In the genomic region with DNA sequence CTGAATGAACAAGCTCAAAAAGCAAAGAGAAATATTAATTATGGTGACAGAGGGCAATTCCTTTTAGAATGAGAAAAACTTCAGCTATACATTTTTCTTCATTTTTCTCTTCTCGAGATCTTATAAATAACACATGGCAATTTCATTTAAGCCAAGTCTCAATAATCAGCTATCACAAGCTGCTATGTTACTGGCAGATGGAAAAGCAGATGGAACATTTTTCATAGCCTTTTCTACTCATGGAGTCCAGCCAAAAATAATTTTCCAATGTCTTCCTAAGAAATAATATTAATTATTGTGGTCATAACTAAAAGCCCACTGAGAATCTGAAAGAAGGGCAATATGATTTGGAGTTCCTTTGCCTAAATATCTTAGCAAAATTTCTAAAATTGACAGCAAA, we compare ENCODE assay signal across 21 cellular contexts.
"Had no signal": no experiment of that assay in that cellular context is flagged by ENCODE, and none has a peak within 500 bp of the region (broad histone marks: within the 10 kb centered on the region; RNA-seq: fewer than 3 reads in every experiment).

No MANE protein-coding gene starts in this region.

- H3K9me3 Mint-ChIP-seq: activated naive CD4-positive, alpha-beta T cell treated with anti-CD3 and anti-CD28 coated beads for 36 hours; activated T-cell treated with anti-CD3 and anti-CD28 coated beads, Interleukin-2, amount 50 U/mL, for 24 hours; activated T-helper 17 cell treated with anti-CD3 and anti-CD28 coated beads, Interleukin-2, amount 50 U/mL, for 72 hours; T-helper 1 cell treated with Interleukin-12 subunit alpha and Interleukin-12 subunit beta and Interleukin-4 antibody, amounts not matched to agents 30 μg/mL and 1 μg/mL, for 36 hours; WTC11 had no signal

- H3K27me3 Mint-ChIP-seq: activated CD8-positive, alpha-beta memory T cell treated with anti-CD3 and anti-CD28 coated beads, Interleukin-2, amount 10 ng/mL, durations not matched to agents 7 days and 5 days; activated naive CD8-positive, alpha-beta T cell; activated T-cell treated with anti-CD3 and anti-CD28 coated beads, Interleukin-2, amount 50 U/mL, for 24 hours; activated T-helper 17 cell treated with anti-CD3 and anti-CD28 coated beads, Interleukin-2, amount 50 U/mL, for 72 hours had no signal

- H3K27ac ChIP-seq: breast epithelium, SJSA1 had no signal

- H3K4me3 ChIP-seq: breast epithelium, K562, SJSA1 had no signal

- H3K4me3 Mint-ChIP-seq: activated CD8-positive, alpha-beta memory T cell treated with anti-CD3 and anti-CD28 coated beads, Interleukin-2, amount 10 ng/mL, durations not matched to agents 7 days and 5 days; activated naive CD4-positive, alpha-beta T cell treated with anti-CD3 and anti-CD28 coated beads for 36 hours; activated naive CD8-positive, alpha-beta T cell; activated T-cell treated with anti-CD3 and anti-CD28 coated beads, Interleukin-2, amount 50 U/mL, for 24 hours; activated T-helper 17 cell treated with anti-CD3 and anti-CD28 coated beads, Interleukin-2, amount 50 U/mL, for 72 hours; T-helper 1 cell treated with Interleukin-12 subunit alpha and Interleukin-12 subunit beta and Interleukin-4 antibody, amounts not matched to agents 30 μg/mL and 1 μg/mL, for 36 hours; WTC11 had no signal

- H3K27me3 ChIP-seq: breast epithelium, SJSA1 had no signal

- H3K36me3 ChIP-seq: breast epithelium had no signal

- DNase-seq: activated CD4-positive, alpha-beta T cell treated with anti-CD3 and anti-CD28 coated beads for 48 hours; activated CD4-positive, alpha-beta T cell treated with anti-CD3 and anti-CD28 coated beads, Interleukin-2, amount 50 U/mL, for 48 hours; activated CD4-positive, CD25-positive, alpha-beta regulatory T cell treated with anti-CD3 and anti-CD28 coated beads, Interleukin-2, amount 50 U/mL, for 72 hours; activated CD8-positive, alpha-beta memory T cell treated with anti-CD3 and anti-CD28 coated beads, Interleukin-2, amount 10 ng/mL, durations not matched to agents 7 days and 5 days; activated gamma-delta T cell; activated naive CD4-positive, alpha-beta T cell treated with anti-CD3 and anti-CD28 coated beads for 36 hours; activated T-cell treated with anti-CD3 and anti-CD28 coated beads, Interleukin-2, amount 50 U/mL, for 24 hours; anterior cingulate cortex; Karpas-422; NCI-H1105 treated with DMSO at 0.1 percent for 48 hours; NCI-H1436 treated with DMSO at 0.1 percent for 48 hours; NCI-H1930; NCI-H69; SHP77 had no signal

- H3K4me1 Mint-ChIP-seq: activated CD8-positive, alpha-beta memory T cell treated with anti-CD3 and anti-CD28 coated beads, Interleukin-2, amount 10 ng/mL, durations not matched to agents 7 days and 5 days; activated T-helper 17 cell treated with anti-CD3 and anti-CD28 coated beads, Interleukin-2, amount 50 U/mL, for 72 hours; WTC11 had no signal

- H3K9me3 ChIP-seq: breast epithelium, SJSA1 had no signal

- H3K4me1 ChIP-seq: breast epithelium, SJSA1 had no signal

- H3K27ac Mint-ChIP-seq: activated CD8-positive, alpha-beta memory T cell treated with anti-CD3 and anti-CD28 coated beads, Interleukin-2, amount 10 ng/mL, durations not matched to agents 7 days and 5 days; activated naive CD4-positive, alpha-beta T cell treated with anti-CD3 and anti-CD28 coated beads for 36 hours; activated naive CD8-positive, alpha-beta T cell; activated T-cell treated with anti-CD3 and anti-CD28 coated beads, Interleukin-2, amount 50 U/mL, for 24 hours; activated T-helper 17 cell treated with anti-CD3 and anti-CD28 coated beads, Interleukin-2, amount 50 U/mL, for 72 hours; T-helper 1 cell treated with Interleukin-12 subunit alpha and Interleukin-12 subunit beta and Interleukin-4 antibody, amounts not matched to agents 30 μg/mL and 1 μg/mL, for 36 hours; WTC11 had no signal
